Comparison of ENCODE assay signal across 26 cellular contexts in genomic region chr9:72349240-72349639, GRCh38. TPM values are rescaled to one million over a fixed set of nuclear protein-coding genes. Genes with fewer than 3 reads are reported as not detected.
DNase-seq lines count a peak whose midpoint lies in the region; ATAC-seq and TF ChIP-seq lines count a peak whose summit lies in the region.
"Had no signal": no experiment of that assay in that cellular context is flagged by ENCODE, and none has a peak within 500 bp of the region (broad histone marks: within the 10 kb centered on the region; RNA-seq: fewer than 3 reads in every experiment).

No MANE protein-coding gene starts in this region.

- H3K4me3 Mint-ChIP-seq in activated CD4-positive, alpha-beta T cell treated with anti-CD3 and anti-CD28 coated beads for 36 hours: no peak overlapping the region
- H3K4me3 Mint-ChIP-seq in stimulated activated naive CD8-positive, alpha-beta T cell treated with anti-CD3 and anti-CD28 coated beads, Interleukin-15, Interleukin-2, amounts not matched to agents 100 ng/mL and 50 ng/mL, for 24 hours: no peak overlapping the region
- H3K4me3 Mint-ChIP-seq in chondrocyte (ENCODE audit: unreplicated experiment): no peak overlapping the region
- H3K4me3 Mint-ChIP-seq: CD14-positive monocyte had no signal

- peaks cover 14% of the 10 kb centered on the region for H3K36me3 Mint-ChIP-seq in activated CD4-positive, alpha-beta T cell treated with anti-CD3 and anti-CD28 coated beads for 36 hours (ENCODE audit: low read depth)
- peaks cover 29% of the 10 kb centered on the region for H3K36me3 Mint-ChIP-seq in stimulated activated naive CD8-positive, alpha-beta T cell treated with anti-CD3 and anti-CD28 coated beads, Interleukin-15, Interleukin-2, amounts not matched to agents 100 ng/mL and 50 ng/mL, for 24 hours (ENCODE audit: low read depth)
- peaks cover 14% of the 10 kb centered on the region for H3K36me3 Mint-ChIP-seq in chondrocyte (ENCODE audit: low read depth)

- H3K27ac ChIP-seq in caudate nucleus (ENCODE audit: low read depth, low read length): peak overlapping the region; percentile 31
- H3K27ac ChIP-seq: RWPE1 had no signal

- DNase-seq in activated CD4-positive, alpha-beta T cell treated with anti-CD3 and anti-CD28 coated beads for 36 hours: peak; percentile 20
- no peak for DNase-seq in activated CD4-positive, alpha-beta T cell treated with anti-CD3 and anti-CD28 coated beads for 1 hour
- peak; percentile 8 for DNase-seq in stimulated activated CD4-positive, alpha-beta T cell treated with anti-CD3 and anti-CD28 coated beads, Interleukin-4, amount 100 ng/mL, for 24 hours
- DNase-seq in stimulated activated CD4-positive, alpha-beta T cell treated with anti-CD3 and anti-CD28 coated beads, Interleukin-1b, Interleukin-23, amount 100 ng/mL, for 48 hours: no peak
- DNase-seq in caudate nucleus (lab: John Stamatoyannopoulos, UW) (no peak), chondrocyte (ENCODE audit: low spot score) (no peak), putamen (ENCODE audit: low spot score) (no peak)
- DNase-seq: 8988T, ACHN, BE2C, Calu3, DMS79 treated with DMSO at 0.1 percent for 48 hours, GF-D8, HCEC 1CT, KBM-7, MV-4-11, NCI-H1105, NCI-H1436 treated with DMSO at 0.1 percent for 48 hours, NCI-H1930, NCI-H2107, NCI-H446 treated with DMSO at 0.1 percent for 48 hours, NCI-H526, SHP77 had no signal

- H3K9me3 Mint-ChIP-seq in activated CD4-positive, alpha-beta T cell treated with anti-CD3 and anti-CD28 coated beads for 36 hours (ENCODE audit: low read depth): no peaks in the 10 kb centered on the region
- H3K9me3 Mint-ChIP-seq in stimulated activated naive CD8-positive, alpha-beta T cell treated with anti-CD3 and anti-CD28 coated beads, Interleukin-15, Interleukin-2, amounts not matched to agents 100 ng/mL and 50 ng/mL, for 24 hours: no peaks in the 10 kb centered on the region
- H3K9me3 Mint-ChIP-seq in chondrocyte (ENCODE audit: low read depth): no peaks in the 10 kb centered on the region

- POLR2A ChIA-PET in activated CD4-positive, alpha-beta T cell treated with anti-CD3 and anti-CD28 coated beads for 36 hours (lab: Charles Lee): interaction anchor here (0.7 kb wide), 1 partner anchor 14 kb away, joined by 6 read pairs; no protein-coding TSS in a partner anchor

- peaks cover 10% of the 10 kb centered on the region for H3K4me1 Mint-ChIP-seq in activated CD4-positive, alpha-beta T cell treated with anti-CD3 and anti-CD28 coated beads for 36 hours
- peaks cover 31% of the 10 kb centered on the region for H3K4me1 Mint-ChIP-seq in stimulated activated naive CD8-positive, alpha-beta T cell treated with anti-CD3 and anti-CD28 coated beads, Interleukin-15, Interleukin-2, amounts not matched to agents 100 ng/mL and 50 ng/mL, for 24 hours (ENCODE audit: low read depth)
- peaks cover 7% of the 10 kb centered on the region for H3K4me1 Mint-ChIP-seq in chondrocyte (ENCODE audit: low read depth)

- H3K27ac Mint-ChIP-seq in activated CD4-positive, alpha-beta T cell treated with anti-CD3 and anti-CD28 coated beads for 36 hours: no peak overlapping the region
- H3K27ac Mint-ChIP-seq in stimulated activated naive CD8-positive, alpha-beta T cell treated with anti-CD3 and anti-CD28 coated beads, Interleukin-15, Interleukin-2, amounts not matched to agents 100 ng/mL and 50 ng/mL, for 24 hours: peak overlapping the region; percentile 16
- no peak overlapping the region for H3K27ac Mint-ChIP-seq in chondrocyte (ENCODE audit: unreplicated experiment)

- CTCF ChIA-PET in activated CD4-positive, alpha-beta T cell treated with anti-CD3 and anti-CD28 coated beads for 36 hours (lab: Charles Lee): no interaction called here

- TF ChIP-seq CTCF in chondrocyte (IDR thresholded peaks at IDR 0.05): no peak

- peak; percentile 39 for ATAC-seq in activated CD4-positive, alpha-beta T cell treated with anti-CD3 and anti-CD28 coated beads for 36 hours

- intact Hi-C loops in activated CD4-positive, alpha-beta T cell treated with anti-CD3 and anti-CD28 coated beads for 36 hours (cut with DNase I, micrococcal nuclease): loop anchor here in 1 of 2 experiments (5.0 kb wide), 1 partner anchor 243 kb away; no protein-coding TSS in a partner anchor

- no peaks in the 10 kb centered on the region for H3K27me3 Mint-ChIP-seq in activated CD4-positive, alpha-beta T cell treated with anti-CD3 and anti-CD28 coated beads for 36 hours
- no peaks in the 10 kb centered on the region for H3K27me3 Mint-ChIP-seq in stimulated activated naive CD8-positive, alpha-beta T cell treated with anti-CD3 and anti-CD28 coated beads, Interleukin-15, Interleukin-2, amounts not matched to agents 100 ng/mL and 50 ng/mL, for 24 hours
- H3K27me3 Mint-ChIP-seq in chondrocyte (ENCODE audit: low read depth): no peaks in the 10 kb centered on the region

RNA-seq across cellular contexts. Expression of gene ZFAND5, which starts 15.8 kb away (rescaled TPM):
- 10 to 100 TPM; 72.0 to 88.2 TPM for total RNA-seq in activated CD4-positive, alpha-beta T cell treated with anti-CD3 and anti-CD28 coated beads for 36 hours
- 151 to 163 TPM (median 157 TPM) in 3 replicates for total RNA-seq in chondrocyte

Comparison
In these comparisons a context has a peak if more than half of its experiments do, and no peak if none do; other contexts are left out.
1. DNase-seq: peak in activated CD4-positive, alpha-beta T cell treated with anti-CD3 and anti-CD28 coated beads for 36 hours (single experiment) and stimulated activated CD4-positive, alpha-beta T cell treated with anti-CD3 and anti-CD28 coated beads, Interleukin-4, amount 100 ng/mL, for 24 hours (single experiment); none in activated CD4-positive, alpha-beta T cell treated with anti-CD3 and anti-CD28 coated beads for 1 hour (single experiment), stimulated activated CD4-positive, alpha-beta T cell treated with anti-CD3 and anti-CD28 coated beads, Interleukin-1b, Interleukin-23, amount 100 ng/mL, for 48 hours (single experiment), caudate nucleus (0 of 61), chondrocyte (single experiment) and putamen (single experiment).